In the genomic region with DNA sequence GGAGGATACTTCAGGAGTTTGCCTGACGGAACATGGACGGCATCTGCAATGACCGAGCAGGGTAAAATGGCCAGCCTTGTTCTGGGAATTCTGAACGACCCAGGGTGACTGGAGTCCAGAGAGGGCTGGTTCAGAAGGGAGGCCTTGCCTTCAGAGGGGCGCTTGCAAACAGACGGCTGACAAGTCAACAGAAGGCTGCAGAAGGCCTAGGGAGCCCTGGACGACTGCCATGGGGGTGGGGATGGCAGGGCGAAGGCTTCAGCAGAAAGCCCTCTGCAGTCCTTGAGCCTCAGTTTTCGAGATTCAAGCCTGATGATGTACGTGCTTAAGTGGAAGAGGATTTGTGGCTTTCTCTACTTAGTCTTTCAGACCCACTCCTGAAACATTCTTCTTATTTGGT, we compare ENCODE assay signal across 31 cellular contexts.
"Had no signal": no experiment of that assay in that cellular context is flagged by ENCODE, and none has a peak within 500 bp of the region (broad histone marks: within the 10 kb centered on the region; RNA-seq: fewer than 3 reads in every experiment).

No MANE protein-coding gene starts in this region.

- H3K27ac ChIP-seq: RWPE1, VCaP had no signal

- DNase-seq: activated CD4-positive, alpha-beta memory T cell treated with anti-CD3 and anti-CD28 coated beads, Interleukin-2, amount 10 ng/mL, durations not matched to agents 7 days and 5 days; activated CD4-positive, alpha-beta T cell treated with anti-CD3 and anti-CD28 coated beads for 1 hour; activated CD4-positive, alpha-beta T cell treated with anti-CD3 and anti-CD28 coated beads for 48 hours; activated CD4-positive, CD25-positive, alpha-beta regulatory T cell; activated CD8-positive, alpha-beta memory T cell treated with anti-CD3 and anti-CD28 coated beads for 24 hours; activated CD8-positive, alpha-beta memory T cell treated with anti-CD3 and anti-CD28 coated beads, Interleukin-2, amount 10 ng/mL, durations not matched to agents 7 days and 5 days; activated CD8-positive, alpha-beta memory T cell treated with anti-CD3 and anti-CD28 coated beads, Interleukin-2, amount 50 U/mL, for 48 hours; activated effector memory CD4-positive, alpha-beta T cell treated with Interleukin-2 at 50 U/mL for 16 hours; activated naive CD4-positive, alpha-beta T cell treated with anti-CD3 and anti-CD28 coated beads, Interleukin-2, amount 10 ng/mL, durations not matched to agents 7 days and 5 days; activated naive CD8-positive, alpha-beta T cell treated with anti-CD3 and anti-CD28 coated beads, Interleukin-2, amount 50 U/mL, for 24 hours; activated T-cell treated with anti-CD3 and anti-CD28 coated beads, Interleukin-2, amount 50 U/mL, for 48 hours; anterior cingulate cortex; central memory CD4-positive, alpha-beta T cell; NCI-H1092 treated with DMSO at 0.1 percent for 48 hours; NCI-H1417; NCI-H146; NCI-H1930; NCI-H2081 treated with DMSO at 0.1 percent for 48 hours; NCI-H345; NCI-H510A; NCI-H526; NCI-H774; SIG-M5; SW 1271; T-helper 1 cell; T-helper 2 cell; T-helper 9 cell had no signal

- FAIRE-seq: K562, RCC 7860 had no signal

- H3K4me3 ChIP-seq: K562 had no signal
